ENCODE assay signal across 10 cellular contexts in the genomic region with DNA sequence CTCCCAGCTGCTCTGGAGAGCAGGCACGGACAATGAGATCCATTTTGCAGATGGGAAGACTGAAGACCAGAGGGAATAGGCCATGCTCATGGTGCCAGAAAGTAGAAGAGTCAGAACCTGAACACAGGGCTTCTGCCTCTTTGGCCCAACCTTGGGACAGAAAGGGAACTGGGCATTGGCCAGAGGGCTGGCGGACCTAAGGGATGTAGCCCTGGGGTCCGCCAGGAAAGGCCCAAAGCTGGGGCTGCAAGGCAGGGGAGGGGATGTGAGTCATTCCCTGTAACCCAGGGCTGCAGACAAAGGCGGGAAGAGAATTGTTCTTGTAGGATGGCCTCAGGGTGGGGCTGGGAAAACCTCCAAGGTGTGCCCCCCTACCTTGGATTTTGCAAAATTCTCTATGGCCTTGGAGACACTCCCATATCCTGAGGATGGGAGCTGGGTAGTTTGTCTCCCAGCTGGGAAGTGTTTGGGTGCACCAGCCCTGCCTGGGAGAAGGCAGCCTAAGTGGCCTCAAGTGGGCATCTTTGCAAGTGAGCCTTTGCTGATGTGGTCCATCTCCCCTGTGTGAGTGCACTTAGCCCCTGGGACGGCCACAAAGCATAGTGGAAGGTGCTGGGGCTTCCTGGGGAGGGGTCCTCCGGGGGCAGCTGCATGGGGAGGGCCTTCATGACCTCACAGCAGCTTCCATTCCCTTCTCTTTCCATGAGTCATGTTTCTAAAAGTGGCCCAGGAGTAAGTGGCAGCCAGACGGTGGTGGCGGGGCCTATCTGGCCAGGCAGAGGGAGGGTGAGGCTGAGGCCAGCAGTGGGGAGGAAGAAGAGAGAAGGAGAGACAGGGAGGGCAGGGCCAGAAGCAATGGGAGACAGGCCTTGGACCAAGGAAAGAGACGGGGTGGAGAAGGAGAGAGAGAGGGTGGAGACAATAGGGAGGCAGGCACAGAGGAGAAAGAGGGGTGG. TPM values are rescaled to one million over a fixed set of nuclear protein-coding genes. Genes with fewer than 3 reads are reported as not detected.
DNase-seq lines count a peak whose midpoint lies in the region; ATAC-seq and TF ChIP-seq lines count a peak whose summit lies in the region.
"Had no signal": no experiment of that assay in that cellular context is flagged by ENCODE, and none has a peak within 500 bp of the region (broad histone marks: within the 10 kb centered on the region; RNA-seq: fewer than 3 reads in every experiment).

No MANE protein-coding gene starts in this region.

- no peaks in the 10 kb centered on the region for H3K79me2 ChIP-seq in PC-9 (ENCODE audit: low read depth)

- POLR2A ChIA-PET in PC-9 (lab: Charles Lee; ENCODE audit: unreplicated experiment), result interaction anchor here (0.8 kb wide), 1 partner anchor 290 kb away, joined by 3 read pairs; no protein-coding TSS in a partner anchor

- H3K36me3 ChIP-seq in BLaER1 (no peaks in the 10 kb centered on the region), PC-9 (ENCODE audit: low read depth) (no peaks in the 10 kb centered on the region)

- H3K9me3 Mint-ChIP-seq in T-helper 2 cell treated with Interferon-gamma antibody and Interleukin-4, amounts not matched to agents 5 μg/mL and 100 μg/mL, for 36 hours, result no peaks in the 10 kb centered on the region

- no peaks in the 10 kb centered on the region for H3K9me3 ChIP-seq in BLaER1
- H3K9me3 ChIP-seq in PC-9 (ENCODE audit: insufficient read depth, low read depth), result no peaks in the 10 kb centered on the region

- no TSS peak for BruUV-seq in PC-9 (replicated peaks; lab: Mats Ljungman, UMichigan)

- no peak overlapping the region for H3K9ac ChIP-seq in BLaER1

- 0 out of 2 replicates have a peak overlapping the region, but pooled peaks have one; percentile 19 for H3K4me2 ChIP-seq in BLaER1
- H3K4me2 ChIP-seq in PC-9, result peak overlapping the region; percentile 53

- no peak for TF ChIP-seq CTCF in PC-9 (conservative IDR thresholded peaks at IDR 0.05)
- no peak for TF ChIP-seq CTCF in fibroblast of the aortic adventitia (IDR thresholded peaks at IDR 0.05; ENCODE audit: insufficient read depth, low read length)
- TF ChIP-seq CTCF in omental fat pad (IDR thresholded peaks at IDR 0.05), result no peak

- peak in 1 of 2 experiments; percentile 69 for DNase-seq in PC-9
- DNase-seq in fibroblast of the aortic adventitia (ENCODE audit: low read depth), result peak; percentile 63
- DNase-seq in omental fat pad (ENCODE audit: low spot score), result peak; percentile 19
- DNase-seq in SIG-M5 treated with dmso at 0.1 percent for 504 hours (lab: John Stamatoyannopoulos, UW; ENCODE audit: unreplicated experiment), result no peak
- no peak for DNase-seq in T-helper 2 cell treated with Interferon-gamma antibody and Interleukin-4, amounts not matched to agents 5 μg/mL and 100 μg/mL, for 36 hours (ENCODE audit: low spot score)
- DNase-seq: NCI-H1105 treated with DMSO at 0.1 percent for 48 hours, retina had no signal

- no peaks in the 10 kb centered on the region for H3K27me3 Mint-ChIP-seq in T-helper 2 cell treated with Interferon-gamma antibody and Interleukin-4, amounts not matched to agents 5 μg/mL and 100 μg/mL, for 36 hours (ENCODE audit: low read depth)

- H3K27ac ChIP-seq in BLaER1, result no peak overlapping the region
- H3K27ac ChIP-seq in PC-9, result no peak overlapping the region

- H3K4me1 ChIP-seq in BLaER1, result peaks cover 15% of the 10 kb centered on the region
- H3K4me1 ChIP-seq in PC-9 (replicated peaks; ENCODE audit: insufficient read depth), result peaks cover 31% of the 10 kb centered on the region

- no peak overlapping the region for H3K27ac Mint-ChIP-seq in T-helper 2 cell treated with Interferon-gamma antibody and Interleukin-4, amounts not matched to agents 5 μg/mL and 100 μg/mL, for 36 hours

- CTCF ChIA-PET in PC-9 (lab: Charles Lee), result no interaction called here

- H3K4me3 Mint-ChIP-seq in T-helper 2 cell treated with Interferon-gamma antibody and Interleukin-4, amounts not matched to agents 5 μg/mL and 100 μg/mL, for 36 hours, result no peak overlapping the region

- H4K20me1 ChIP-seq in BLaER1 (no peaks in the 10 kb centered on the region), PC-9 (ENCODE audit: insufficient read depth) (no peaks in the 10 kb centered on the region)

- no peaks in the 10 kb centered on the region for H3K36me3 Mint-ChIP-seq in T-helper 2 cell treated with Interferon-gamma antibody and Interleukin-4, amounts not matched to agents 5 μg/mL and 100 μg/mL, for 36 hours (ENCODE audit: low read depth)

- intact Hi-C loops in PC-9 (cut with micrococcal nuclease; ENCODE audit: unreplicated experiment), result no loop called here

- H3K27me3 ChIP-seq in BLaER1, result no peaks in the 10 kb centered on the region
- no peaks in the 10 kb centered on the region for H3K27me3 ChIP-seq in PC-9 (ENCODE audit: insufficient read depth, low read depth)

- no peak overlapping the region for H3K4me3 ChIP-seq in BLaER1
- H3K4me3 ChIP-seq in PC-9, result no peak overlapping the region
- H3K4me3 ChIP-seq in fibroblast of the aortic adventitia (ENCODE audit: low read depth, low read length), result no peak overlapping the region

- H3K4me1 Mint-ChIP-seq in T-helper 2 cell treated with Interferon-gamma antibody and Interleukin-4, amounts not matched to agents 5 μg/mL and 100 μg/mL, for 36 hours (ENCODE audit: low read depth), result no peaks in the 10 kb centered on the region

- ATAC-seq in omental fat pad (ENCODE audit: low FRiP score) (no peak), HG03565 (IDR thresholded peaks at IDR 0.05; ENCODE audit: unreplicated experiment) (no peak), GM18517 (IDR thresholded peaks at IDR 0.05; ENCODE audit: unreplicated experiment) (no peak)

- no peaks in the 10 kb centered on the region for H3K9me2 ChIP-seq in PC-9 (ENCODE audit: insufficient read depth)

- no peak overlapping the region for H2AFZ ChIP-seq in PC-9

- peaks cover 21% of the 10 kb centered on the region; the same call in 1 of the 2 replicates for H3F3A ChIP-seq in PC-9 (ENCODE audit: insufficient read depth, low read depth)

RNA-seq across cellular contexts. Expression of gene AQP1, which starts 9.2 kb away (rescaled TPM):
- total RNA-seq in PC-9 (2021) (4.0 and 4.8 TPM in 2 replicates), fibroblast of the aortic adventitia (ENCODE audit: low replicate concordance) (2.8 and 4.5 TPM in 2 replicates), omental fat pad (100 to 1,000 TPM; 291 to 685 (median 428) TPM)

RNA-seq across cellular contexts. Expression of gene GHRHR, which starts 42.9 kb away (rescaled TPM):
- total RNA-seq in PC-9 (2021) (not detected in 2 replicates), fibroblast of the aortic adventitia (ENCODE audit: low replicate concordance) (not detected in 2 replicates), omental fat pad (not detected)

Comparison
In these comparisons a context has a peak if more than half of its experiments do, and no peak if none do; other contexts are left out.
1. DNase-seq: peak in fibroblast of the aortic adventitia (single experiment) and omental fat pad (single experiment); none in SIG-M5 treated with dmso at 0.1 percent for 504 hours (single experiment) and T-helper 2 cell treated with Interferon-gamma antibody and Interleukin-4, amounts not matched to agents 5 μg/mL and 100 μg/mL, for 36 hours (single experiment).
2. RNA of gene AQP1, which starts 9.2 kb away (total RNA-seq): 291 to 685 TPM in omental fat pad; 4.0 to 4.8 TPM in PC-9 and 2.8 to 4.5 TPM in fibroblast of the aortic adventitia; every median in the first group is over 10 times any median in the second.